Comparison of ENCODE assay signal across 21 cellular contexts in genomic region chr16:89092013-89092412, GRCh38. TPM values are rescaled to one million over a fixed set of nuclear protein-coding genes. Genes with fewer than 3 reads are reported as not detected.
DNase-seq lines count a peak whose midpoint lies in the region; ATAC-seq and TF ChIP-seq lines count a peak whose summit lies in the region.
"Had no signal": no experiment of that assay in that cellular context is flagged by ENCODE, and none has a peak within 500 bp of the region (broad histone marks: within the 10 kb centered on the region; RNA-seq: fewer than 3 reads in every experiment).

No MANE protein-coding gene starts in this region.

- H3K9me3 ChIP-seq in CD4-positive, CD25-positive, alpha-beta regulatory T cell (ENCODE audit: control insufficient read depth in 2 of 2, low read length in 2 of 2), result no peaks in the 10 kb centered on the region
- H3K9me3 ChIP-seq in Caco-2, result no peaks in the 10 kb centered on the region
- H3K9me3 ChIP-seq: left lung, SJSA1, thoracic aorta had no signal

- peak overlapping the region; percentile 74 to 83 (median 78) for H3K4me3 Mint-ChIP-seq in CD4-positive, CD25-positive, alpha-beta regulatory T cell
- peak overlapping the region; percentile 91 for H3K4me3 Mint-ChIP-seq in Caco-2 (ENCODE audit: unreplicated experiment)
- H3K4me3 Mint-ChIP-seq in activated T-helper 2 cell treated with anti-CD3 and anti-CD28 coated beads, Interferon-gamma antibody, Interleukin-2, Interleukin-4, amounts not matched to agents 10 μg/mL and 5 μg/mL and 100 μg/mL, durations not matched to agents 14 hours and 24 hours and 36 hours (ENCODE audit: low read depth), result peak overlapping the region; percentile 28
- H3K4me3 Mint-ChIP-seq in natural killer cell treated with Interleukin-12 subunit alpha and Interleukin-12 subunit beta and Interleukin-15 and Interleukin-18, amount 100 ng/mL, for 72 hours, result peak overlapping the region; percentile 36
- H3K4me3 Mint-ChIP-seq: dendritic cell treated with granulocyte-macrophage colony-stimulating factor and Interleukin-4, amounts not matched to agents 40 ng/mL and 50 ng/mL, for 4 days had no signal

- peaks cover 3% of the 10 kb centered on the region for H3K36me3 Mint-ChIP-seq in CD4-positive, CD25-positive, alpha-beta regulatory T cell
- H3K36me3 Mint-ChIP-seq in Caco-2 (ENCODE audit: insufficient read depth, unreplicated experiment), result peaks cover 16% of the 10 kb centered on the region
- peaks cover 27% of the 10 kb centered on the region for H3K36me3 Mint-ChIP-seq in activated T-helper 2 cell treated with anti-CD3 and anti-CD28 coated beads, Interferon-gamma antibody, Interleukin-2, Interleukin-4, amounts not matched to agents 10 μg/mL and 5 μg/mL and 100 μg/mL, durations not matched to agents 14 hours and 24 hours and 36 hours (ENCODE audit: low read depth)
- H3K36me3 Mint-ChIP-seq in natural killer cell treated with Interleukin-12 subunit alpha and Interleukin-12 subunit beta and Interleukin-15 and Interleukin-18, amount 100 ng/mL, for 72 hours, result no peaks in the 10 kb centered on the region

- peaks cover 4% of the 10 kb centered on the region for H3K36me3 ChIP-seq in CD4-positive, CD25-positive, alpha-beta regulatory T cell (ENCODE audit: control insufficient read depth, insufficient read depth, low read length)
- no peaks in the 10 kb centered on the region; the same call in 1 of the 2 replicates for H3K36me3 ChIP-seq in Caco-2 (ENCODE audit: control insufficient read depth, insufficient read depth, low read length)
- H3K36me3 ChIP-seq: left lung, thoracic aorta had no signal

- H3K4me1 Mint-ChIP-seq in CD4-positive, CD25-positive, alpha-beta regulatory T cell, result peaks cover 0 to 44% (median 23%) of the 10 kb centered on the region in 4 donors
- H3K4me1 Mint-ChIP-seq in Caco-2 (ENCODE audit: low read depth, unreplicated experiment), result peaks cover 8% of the 10 kb centered on the region
- peaks cover 26% of the 10 kb centered on the region for H3K4me1 Mint-ChIP-seq in activated T-helper 2 cell treated with anti-CD3 and anti-CD28 coated beads, Interferon-gamma antibody, Interleukin-2, Interleukin-4, amounts not matched to agents 10 μg/mL and 5 μg/mL and 100 μg/mL, durations not matched to agents 14 hours and 24 hours and 36 hours (ENCODE audit: low read depth)
- peaks cover 34 to 40% of the 10 kb centered on the region in 2 donors for H3K4me1 Mint-ChIP-seq in natural killer cell treated with Interleukin-12 subunit alpha and Interleukin-12 subunit beta and Interleukin-15 and Interleukin-18, amount 100 ng/mL, for 72 hours (ENCODE audit: low read depth in 2 of 2)

- in situ Hi-C loops in G401 (cut with HindIII; ENCODE audit: low sequenced_read_pairs), result no loop called here

- H3K4me3 ChIP-seq in CD4-positive, CD25-positive, alpha-beta regulatory T cell (ENCODE audit: low read depth, low read length), result no peak overlapping the region
- no peak overlapping the region for H3K4me3 ChIP-seq in Caco-2 (ENCODE audit: low read depth, low read length)
- H3K4me3 ChIP-seq: left lung, PC-9, SJSA1, skin epidermis, thoracic aorta had no signal

- POLR2A ChIA-PET in Caco-2 (lab: Charles Lee), result no interaction called here

- intact Hi-C loops in Caco-2 (cut with micrococcal nuclease; ENCODE audit: unreplicated experiment), result no loop called here
- intact Hi-C loops in activated T-helper 2 cell treated with anti-CD3 and anti-CD28 coated beads, Interferon-gamma antibody, Interleukin-2, Interleukin-4, amounts not matched to agents 10 μg/mL and 5 μg/mL and 100 μg/mL, durations not matched to agents 14 hours and 24 hours and 36 hours (cut with micrococcal nuclease), result no loop called here

- BruUV-seq in Caco-2 (replicated peaks; lab: Mats Ljungman, UMichigan), result no TSS peak

- TF ChIP-seq CTCF in Caco-2 (IDR thresholded peaks at IDR 0.05; ENCODE audit: insufficient read depth in 1 of 2, low read depth in 1 of 2, low read length in 1 of 2, severe bottlenecking in 1 of 2, unreplicated experiment in 1 of 2), result no peak

- H3K4me1 ChIP-seq in CD4-positive, CD25-positive, alpha-beta regulatory T cell (ENCODE audit: control insufficient read depth, insufficient read depth, low read length, poor library complexity, severe bottlenecking), result peaks cover 36% of the 10 kb centered on the region
- H3K4me1 ChIP-seq in Caco-2, result no peaks in the 10 kb centered on the region

- H3K27me3 Mint-ChIP-seq in CD4-positive, CD25-positive, alpha-beta regulatory T cell, result no peaks in the 10 kb centered on the region
- H3K27me3 Mint-ChIP-seq in Caco-2 (ENCODE audit: insufficient read depth, unreplicated experiment), result peaks cover 14% of the 10 kb centered on the region
- H3K27me3 Mint-ChIP-seq in activated T-helper 2 cell treated with anti-CD3 and anti-CD28 coated beads, Interferon-gamma antibody, Interleukin-2, Interleukin-4, amounts not matched to agents 10 μg/mL and 5 μg/mL and 100 μg/mL, durations not matched to agents 14 hours and 24 hours and 36 hours (ENCODE audit: low read depth), result peaks cover 20% of the 10 kb centered on the region
- peaks cover 12 to 20% of the 10 kb centered on the region in 2 donors for H3K27me3 Mint-ChIP-seq in natural killer cell treated with Interleukin-12 subunit alpha and Interleukin-12 subunit beta and Interleukin-15 and Interleukin-18, amount 100 ng/mL, for 72 hours

- H3K27ac ChIP-seq in CD4-positive, CD25-positive, alpha-beta regulatory T cell (ENCODE audit: insufficient read depth, low read length, poor library complexity, severe bottlenecking), result no peak overlapping the region
- H3K27ac ChIP-seq: left lung, PC-9, SJSA1, skin epidermis, thoracic aorta had no signal

- ATAC-seq in CD4-positive, CD25-positive, alpha-beta regulatory T cell (ENCODE audit: low read depth in 2 of 2), result no peak
- ATAC-seq in natural killer cell treated with Interleukin-12 subunit alpha and Interleukin-12 subunit beta and Interleukin-15 and Interleukin-18, amount 100 ng/mL, for 72 hours, result no peak
- ATAC-seq in HG02973 (IDR thresholded peaks at IDR 0.05; ENCODE audit: unreplicated experiment), result no peak
- ATAC-seq: left lung had no signal

- CTCF ChIA-PET in Caco-2 (lab: Charles Lee), result interaction anchor here (0.7 kb wide), 1 partner anchor 234 kb away, joined by 3 read pairs; no protein-coding TSS in a partner anchor

- H3K27ac Mint-ChIP-seq in CD4-positive, CD25-positive, alpha-beta regulatory T cell, result peak overlapping the region in 2 of 3 donors; percentile 67 to 75
- no peak overlapping the region for H3K27ac Mint-ChIP-seq in Caco-2 (ENCODE audit: unreplicated experiment)
- H3K27ac Mint-ChIP-seq in activated T-helper 2 cell treated with anti-CD3 and anti-CD28 coated beads, Interferon-gamma antibody, Interleukin-2, Interleukin-4, amounts not matched to agents 10 μg/mL and 5 μg/mL and 100 μg/mL, durations not matched to agents 14 hours and 24 hours and 36 hours, result no peak overlapping the region
- peak overlapping the region in 1 of 2 donors; percentile 58 for H3K27ac Mint-ChIP-seq in natural killer cell treated with Interleukin-12 subunit alpha and Interleukin-12 subunit beta and Interleukin-15 and Interleukin-18, amount 100 ng/mL, for 72 hours
- H3K27ac Mint-ChIP-seq: dendritic cell treated with granulocyte-macrophage colony-stimulating factor and Interleukin-4, amounts not matched to agents 40 ng/mL and 50 ng/mL, for 4 days had no signal

- no peaks in the 10 kb centered on the region for H3K9me3 Mint-ChIP-seq in CD4-positive, CD25-positive, alpha-beta regulatory T cell
- no peaks in the 10 kb centered on the region for H3K9me3 Mint-ChIP-seq in Caco-2 (ENCODE audit: unreplicated experiment)
- no peaks in the 10 kb centered on the region for H3K9me3 Mint-ChIP-seq in activated T-helper 2 cell treated with anti-CD3 and anti-CD28 coated beads, Interferon-gamma antibody, Interleukin-2, Interleukin-4, amounts not matched to agents 10 μg/mL and 5 μg/mL and 100 μg/mL, durations not matched to agents 14 hours and 24 hours and 36 hours
- H3K9me3 Mint-ChIP-seq in natural killer cell treated with Interleukin-12 subunit alpha and Interleukin-12 subunit beta and Interleukin-15 and Interleukin-18, amount 100 ng/mL, for 72 hours, result no peaks in the 10 kb centered on the region
- H3K9me3 Mint-ChIP-seq: dendritic cell treated with granulocyte-macrophage colony-stimulating factor and Interleukin-4, amounts not matched to agents 40 ng/mL and 50 ng/mL, for 4 days had no signal

- no peak for DNase-seq in CD4-positive, CD25-positive, alpha-beta regulatory T cell
- DNase-seq in Caco-2 (no peak), G401 (ENCODE audit: low spot score) (no peak), NCI-H146 treated with DMSO at 0.1 percent for 48 hours (lab: John Stamatoyannopoulos, UW; ENCODE audit: unreplicated experiment) (no peak)
- DNase-seq in activated T-helper 2 cell treated with anti-CD3 and anti-CD28 coated beads, Interferon-gamma antibody, Interleukin-2, Interleukin-4, amounts not matched to agents 10 μg/mL and 5 μg/mL and 100 μg/mL, durations not matched to agents 14 hours and 24 hours and 36 hours (ENCODE audit: low spot score), result no peak
- DNase-seq in natural killer cell treated with Interleukin-12 subunit alpha and Interleukin-12 subunit beta and Interleukin-15 and Interleukin-18, amount 100 ng/mL, for 72 hours (ENCODE audit: low spot score), result no peak
- DNase-seq: activated gamma-delta T cell treated with Interleukin-2 at 50 U/mL for 16 hours; AML-193; erythroblast; NCI-H1417; NCI-H2171; NCI-H774; PC-9; stimulated activated CD4-positive, alpha-beta T cell treated with anti-CD3 and anti-CD28 coated beads, Interleukin-4, amount 100 ng/mL, for 4 hours; stimulated activated CD8-positive, alpha-beta memory T cell treated with anti-CD3 and anti-CD28 coated beads, Interleukin-4, amount 100 ng/mL, for 48 hours had no signal

- H3K27me3 ChIP-seq in CD4-positive, CD25-positive, alpha-beta regulatory T cell (ENCODE audit: control insufficient read depth, insufficient read depth, low read length), result no peaks in the 10 kb centered on the region
- H3K27me3 ChIP-seq in Caco-2 (replicated peaks; ENCODE audit: control insufficient read depth, insufficient read depth, low read length), result peaks cover 4% of the 10 kb centered on the region

RNA-seq across cellular contexts. Expression of gene ACSF3, which starts 1.6 kb away (rescaled TPM):
- 56.3 TPM for total RNA-seq in CD4-positive, CD25-positive, alpha-beta regulatory T cell
- 10 to 100 TPM; 24.1 to 32.8 (median 27.8) TPM for polyA plus RNA-seq in CD4-positive, CD25-positive, alpha-beta regulatory T cell
- 49.5 and 55.2 TPM in 2 replicates for total RNA-seq in Caco-2 (2022)
- total RNA-seq in activated T-helper 2 cell treated with anti-CD3 and anti-CD28 coated beads, Interferon-gamma antibody, Interleukin-2, Interleukin-4, amounts not matched to agents 10 μg/mL and 5 μg/mL and 100 μg/mL, durations not matched to agents 14 hours and 24 hours and 36 hours, result 36.3 and 39.8 TPM in 2 replicates
- total RNA-seq in natural killer cell treated with Interleukin-12 subunit alpha and Interleukin-12 subunit beta and Interleukin-15 and Interleukin-18, amount 100 ng/mL, for 72 hours, result 100 to 1,000 TPM in 1 of 2 donors, 10 to 100 TPM in 1; 52.3 to 125 TPM
- 38.0 and 38.7 TPM in 2 replicates for total RNA-seq in G401 (2014; rRNA removed; shearing (Covaris generic))

Comparison
In these comparisons a context has a peak if more than half of its experiments do, and no peak if none do; other contexts are left out.
1. H3K27ac Mint-ChIP-seq: peak in CD4-positive, CD25-positive, alpha-beta regulatory T cell (2 of 3); none in Caco-2 (single experiment) and activated T-helper 2 cell treated with anti-CD3 and anti-CD28 coated beads, Interferon-gamma antibody, Interleukin-2, Interleukin-4, amounts not matched to agents 10 μg/mL and 5 μg/mL and 100 μg/mL, durations not matched to agents 14 hours and 24 hours and 36 hours (single experiment).
2. H3K4me3 Mint-ChIP-seq: peak in every context shown above with its lines; median percentile 91 in Caco-2; 78 in CD4-positive, CD25-positive, alpha-beta regulatory T cell; 36 in natural killer cell treated with Interleukin-12 subunit alpha and Interleukin-12 subunit beta and Interleukin-15 and Interleukin-18, amount 100 ng/mL, for 72 hours; 28 in activated T-helper 2 cell treated with anti-CD3 and anti-CD28 coated beads, Interferon-gamma antibody, Interleukin-2, Interleukin-4, amounts not matched to agents 10 μg/mL and 5 μg/mL and 100 μg/mL, durations not matched to agents 14 hours and 24 hours and 36 hours.